In genomic region chr3:174000675-174001074, GRCh38 we compare ENCODE assay signal across 6 cellular contexts.
"Had no signal": no experiment of that assay in that cellular context is flagged by ENCODE, and none has a peak within 500 bp of the region (broad histone marks: within the 10 kb centered on the region; RNA-seq: fewer than 3 reads in every experiment).

No MANE protein-coding gene starts in this region.

- ATAC-seq: K562 had no signal

- H3K4me2 ChIP-seq: KMS-11 had no signal

- H3K27ac ChIP-seq: HL-60, KMS-11 had no signal

- H3K9ac ChIP-seq: KMS-11 had no signal

- DNase-seq: KBM-7, KG1 had no signal

- FAIRE-seq: HTR-8/SVneo, K562 had no signal

- H3K4me3 ChIP-seq: K562 had no signal
